ENCODE assay signal across 9 cellular contexts in the genomic region with DNA sequence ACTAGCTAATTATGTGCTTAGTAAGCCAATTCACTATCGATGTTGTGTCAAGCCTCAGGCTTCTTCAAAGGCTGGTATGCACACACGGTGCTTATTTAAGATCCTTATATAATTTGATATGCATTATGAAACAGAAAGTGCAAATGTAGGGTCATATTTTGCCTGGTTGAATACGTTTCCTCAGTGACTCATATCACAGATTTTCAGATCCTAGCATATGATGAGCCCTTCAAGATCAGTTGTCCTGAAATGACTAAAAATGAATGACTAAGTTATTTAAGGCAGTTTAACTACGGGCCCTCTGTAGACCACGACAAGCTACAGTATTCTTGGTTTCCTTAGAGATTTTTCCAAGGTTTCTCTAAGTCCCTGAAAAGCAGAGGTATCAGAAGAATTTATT.
DNase-seq lines count a peak whose midpoint lies in the region; ATAC-seq, FAIRE-seq and TF ChIP-seq lines count a peak whose summit lies in the region.
"Had no signal": no experiment of that assay in that cellular context is flagged by ENCODE, and none has a peak within 500 bp of the region (broad histone marks: within the 10 kb centered on the region; RNA-seq: fewer than 3 reads in every experiment).

No MANE protein-coding gene starts in this region.

- no peaks in the 10 kb centered on the region for H3K36me3 ChIP-seq in breast epithelium
- H3K36me3 ChIP-seq in kidney (ENCODE audit: control insufficient read depth in 1 of 2, insufficient read depth in 2 of 2, low read length in 2 of 2) = no peaks in the 10 kb centered on the region

- no peaks in the 10 kb centered on the region for H3K9me3 Mint-ChIP-seq in MCF 10A (ENCODE audit: unreplicated experiment)

- no peak for FAIRE-seq in kidney (lab: Jason Lieb, UNC)

- ATAC-seq in HG02970 (IDR thresholded peaks at IDR 0.05; ENCODE audit: low FRiP score, unreplicated experiment) (peak; percentile 98), SK-N-SH treated with all-trans-retinoic acid at 6 μM for 48 hours (peak; percentile 33; the same call in 2 of the 3 replicates)

- H3K27ac ChIP-seq in breast epithelium = no peak overlapping the region
- H3K27ac ChIP-seq in kidney (ENCODE audit: low read depth in 2 of 2, low read length in 2 of 2) = no peak overlapping the region

- H3K36me3 Mint-ChIP-seq in MCF 10A (ENCODE audit: insufficient read depth, unreplicated experiment) = no peaks in the 10 kb centered on the region

- H3K9ac ChIP-seq in kidney (ENCODE audit: low read length in 2 of 2) = no peak overlapping the region

- CTCF ChIA-PET in MCF 10A (lab: Yijun Ruan, JAX) = interaction anchor here (0.6 kb wide), 1 partner anchor 115 kb away, joined by 4 read pairs; no protein-coding TSS in a partner anchor

- no peak for TF ChIP-seq POLR2A in breast epithelium (IDR thresholded peaks at IDR 0.05)

- TF ChIP-seq CTCF in MCF 10A (IDR thresholded peaks at IDR 0.05; ENCODE audit: unreplicated experiment) = no peak
- no peak for TF ChIP-seq CTCF in breast epithelium (IDR thresholded peaks at IDR 0.05)
- TF ChIP-seq CTCF in kidney (IDR thresholded peaks at IDR 0.05; ENCODE audit: borderline replicate concordance, extremely low read depth, insufficient read depth) = no peak

- H3K27ac Mint-ChIP-seq in MCF 10A (ENCODE audit: low read depth, unreplicated experiment) = no peak overlapping the region

- H3K9me3 ChIP-seq in breast epithelium (no peaks in the 10 kb centered on the region), kidney (ENCODE audit: control insufficient read depth in 1 of 2, low read length in 2 of 2) (no peaks in the 10 kb centered on the region)

- no peaks in the 10 kb centered on the region for H3K27me3 Mint-ChIP-seq in MCF 10A (ENCODE audit: insufficient read depth, unreplicated experiment)

- H3K4me1 ChIP-seq in breast epithelium (no peaks in the 10 kb centered on the region), kidney (ENCODE audit: control insufficient read depth in 1 of 2, insufficient read depth in 1 of 2, low read depth in 1 of 2, low read length in 2 of 2) (peaks cover 0 to under 1% of the 10 kb centered on the region in 2 donors)

- POLR2A ChIA-PET in MCF 10A (lab: Yijun Ruan, JAX) = interaction anchor here (0.7 kb wide), 1 partner anchor 16 kb away, joined by 4 read pairs; no protein-coding TSS in a partner anchor

- intact Hi-C loops in MCF 10A (cut with micrococcal nuclease) (no loop called here), breast epithelium (cut with DNase I; ENCODE audit: low total_unique reads) (no loop called here), kidney (cut with DNase I) (no loop called here)

- peak; percentile 38 for DNase-seq in MCF 10A (ENCODE audit: unreplicated experiment)
- DNase-seq in breast epithelium (ENCODE audit: low spot score in 2 of 2) = no peak
- no peak for DNase-seq in effector CD4-positive, alpha-beta T cell
- no peak for DNase-seq in kidney
- DNase-seq in SW480 (ENCODE audit: low spot score) = no peak
- no peak for DNase-seq in NCI-H1092 (lab: John Stamatoyannopoulos, UW)
- DNase-seq: caudate nucleus had no signal

- H3K4me3 ChIP-seq in breast epithelium (no peak overlapping the region), kidney (ENCODE audit: low read length in 2 of 2) (no peak overlapping the region)

- no TSS peak for BruUV-seq in MCF 10A (replicated peaks; lab: Mats Ljungman, UMichigan)

- H3K4me1 Mint-ChIP-seq in MCF 10A (ENCODE audit: insufficient read depth, unreplicated experiment) = no peaks in the 10 kb centered on the region

- H3K4me3 Mint-ChIP-seq in MCF 10A (ENCODE audit: unreplicated experiment) = no peak overlapping the region

- no peaks in the 10 kb centered on the region for H3K27me3 ChIP-seq in breast epithelium

TF ChIP-seq in SK-N-SH treated with all-trans-retinoic acid at 6 μM for 48 hours, 23 proteins besides CTCF, POLR2A, EP300 and RAD21:
- TF ChIP-seq TOX (CRISPR knock-in tag; IDR thresholded peaks at IDR 0.05; ENCODE audit: borderline replicate concordance) (no peak), SNAI2 (CRISPR knock-in tag; IDR thresholded peaks at IDR 0.05) (no peak), OSR1 (CRISPR knock-in tag; IDR thresholded peaks at IDR 0.05) (no peak), RARB (CRISPR knock-in tag; IDR thresholded peaks at IDR 0.05) (no peak), ZFP30 (CRISPR knock-in tag; IDR thresholded peaks at IDR 0.05) (no peak), ISL1 (CRISPR knock-in tag; IDR thresholded peaks at IDR 0.05) (no peak), ZNF565 (CRISPR knock-in tag; conservative IDR thresholded peaks at IDR 0.05; ENCODE audit: low read depth) (no peak), PPARA (CRISPR knock-in tag; IDR thresholded peaks at IDR 0.05; ENCODE audit: borderline replicate concordance) (no peak), ZNF8 (CRISPR knock-in tag; IDR thresholded peaks at IDR 0.05) (no peak), ESRRG (CRISPR knock-in tag; IDR thresholded peaks at IDR 0.05) (no peak), ARNTL (CRISPR knock-in tag; IDR thresholded peaks at IDR 0.05; ENCODE audit: borderline replicate concordance, low read depth) (no peak), ZFP3 (CRISPR knock-in tag; IDR thresholded peaks at IDR 0.05) (no peak), CSDC2 (CRISPR knock-in tag; IDR thresholded peaks at IDR 0.05) (no peak), BACH2 (CRISPR knock-in tag; IDR thresholded peaks at IDR 0.05; ENCODE audit: borderline replicate concordance) (no peak)
- TF ChIP-seq, protein P1, sequence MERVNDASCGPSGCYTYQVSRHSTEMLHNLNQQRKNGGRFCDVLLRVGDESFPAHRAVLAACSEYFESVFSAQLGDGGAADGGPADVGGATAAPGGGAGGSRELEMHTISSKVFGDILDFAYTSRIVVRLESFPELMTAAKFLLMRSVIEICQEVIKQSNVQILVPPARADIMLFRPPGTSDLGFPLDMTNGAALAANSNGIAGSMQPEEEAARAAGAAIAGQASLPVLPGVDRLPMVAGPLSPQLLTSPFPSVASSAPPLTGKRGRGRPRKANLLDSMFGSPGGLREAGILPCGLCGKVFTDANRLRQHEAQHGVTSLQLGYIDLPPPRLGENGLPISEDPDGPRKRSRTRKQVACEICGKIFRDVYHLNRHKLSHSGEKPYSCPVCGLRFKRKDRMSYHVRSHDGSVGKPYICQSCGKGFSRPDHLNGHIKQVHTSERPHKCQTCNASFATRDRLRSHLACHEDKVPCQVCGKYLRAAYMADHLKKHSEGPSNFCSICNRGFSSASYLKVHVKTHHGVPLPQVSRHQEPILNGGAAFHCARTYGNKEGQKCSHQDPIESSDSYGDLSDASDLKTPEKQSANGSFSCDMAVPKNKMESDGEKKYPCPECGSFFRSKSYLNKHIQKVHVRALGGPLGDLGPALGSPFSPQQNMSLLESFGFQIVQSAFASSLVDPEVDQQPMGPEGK (CRISPR knock-in tag; IDR thresholded peaks at IDR 0.05; ENCODE audit: borderline replicate concordance) = no peak
- TF ChIP-seq, protein P2, sequence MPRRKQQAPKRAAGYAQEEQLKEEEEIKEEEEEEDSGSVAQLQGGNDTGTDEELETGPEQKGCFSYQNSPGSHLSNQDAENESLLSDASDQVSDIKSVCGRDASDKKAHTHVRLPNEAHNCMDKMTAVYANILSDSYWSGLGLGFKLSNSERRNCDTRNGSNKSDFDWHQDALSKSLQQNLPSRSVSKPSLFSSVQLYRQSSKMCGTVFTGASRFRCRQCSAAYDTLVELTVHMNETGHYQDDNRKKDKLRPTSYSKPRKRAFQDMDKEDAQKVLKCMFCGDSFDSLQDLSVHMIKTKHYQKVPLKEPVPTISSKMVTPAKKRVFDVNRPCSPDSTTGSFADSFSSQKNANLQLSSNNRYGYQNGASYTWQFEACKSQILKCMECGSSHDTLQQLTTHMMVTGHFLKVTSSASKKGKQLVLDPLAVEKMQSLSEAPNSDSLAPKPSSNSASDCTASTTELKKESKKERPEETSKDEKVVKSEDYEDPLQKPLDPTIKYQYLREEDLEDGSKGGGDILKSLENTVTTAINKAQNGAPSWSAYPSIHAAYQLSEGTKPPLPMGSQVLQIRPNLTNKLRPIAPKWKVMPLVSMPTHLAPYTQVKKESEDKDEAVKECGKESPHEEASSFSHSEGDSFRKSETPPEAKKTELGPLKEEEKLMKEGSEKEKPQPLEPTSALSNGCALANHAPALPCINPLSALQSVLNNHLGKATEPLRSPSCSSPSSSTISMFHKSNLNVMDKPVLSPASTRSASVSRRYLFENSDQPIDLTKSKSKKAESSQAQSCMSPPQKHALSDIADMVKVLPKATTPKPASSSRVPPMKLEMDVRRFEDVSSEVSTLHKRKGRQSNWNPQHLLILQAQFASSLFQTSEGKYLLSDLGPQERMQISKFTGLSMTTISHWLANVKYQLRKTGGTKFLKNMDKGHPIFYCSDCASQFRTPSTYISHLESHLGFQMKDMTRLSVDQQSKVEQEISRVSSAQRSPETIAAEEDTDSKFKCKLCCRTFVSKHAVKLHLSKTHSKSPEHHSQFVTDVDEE (CRISPR knock-in tag; IDR thresholded peaks at IDR 0.05) = no peak
- TF ChIP-seq, protein P3, sequence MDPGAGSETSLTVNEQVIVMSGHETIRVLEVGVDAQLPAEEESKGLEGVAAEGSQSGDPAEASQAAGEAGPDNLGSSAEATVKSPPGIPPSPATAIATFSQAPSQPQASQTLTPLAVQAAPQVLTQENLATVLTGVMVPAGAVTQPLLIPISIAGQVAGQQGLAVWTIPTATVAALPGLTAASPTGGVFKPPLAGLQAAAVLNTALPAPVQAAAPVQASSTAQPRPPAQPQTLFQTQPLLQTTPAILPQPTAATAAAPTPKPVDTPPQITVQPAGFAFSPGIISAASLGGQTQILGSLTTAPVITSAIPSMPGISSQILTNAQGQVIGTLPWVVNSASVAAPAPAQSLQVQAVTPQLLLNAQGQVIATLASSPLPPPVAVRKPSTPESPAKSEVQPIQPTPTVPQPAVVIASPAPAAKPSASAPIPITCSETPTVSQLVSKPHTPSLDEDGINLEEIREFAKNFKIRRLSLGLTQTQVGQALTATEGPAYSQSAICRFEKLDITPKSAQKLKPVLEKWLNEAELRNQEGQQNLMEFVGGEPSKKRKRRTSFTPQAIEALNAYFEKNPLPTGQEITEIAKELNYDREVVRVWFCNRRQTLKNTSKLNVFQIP (CRISPR knock-in tag; IDR thresholded peaks at IDR 0.05; ENCODE audit: borderline replicate concordance, low read depth) = no peak
- TF ChIP-seq, protein P4, sequence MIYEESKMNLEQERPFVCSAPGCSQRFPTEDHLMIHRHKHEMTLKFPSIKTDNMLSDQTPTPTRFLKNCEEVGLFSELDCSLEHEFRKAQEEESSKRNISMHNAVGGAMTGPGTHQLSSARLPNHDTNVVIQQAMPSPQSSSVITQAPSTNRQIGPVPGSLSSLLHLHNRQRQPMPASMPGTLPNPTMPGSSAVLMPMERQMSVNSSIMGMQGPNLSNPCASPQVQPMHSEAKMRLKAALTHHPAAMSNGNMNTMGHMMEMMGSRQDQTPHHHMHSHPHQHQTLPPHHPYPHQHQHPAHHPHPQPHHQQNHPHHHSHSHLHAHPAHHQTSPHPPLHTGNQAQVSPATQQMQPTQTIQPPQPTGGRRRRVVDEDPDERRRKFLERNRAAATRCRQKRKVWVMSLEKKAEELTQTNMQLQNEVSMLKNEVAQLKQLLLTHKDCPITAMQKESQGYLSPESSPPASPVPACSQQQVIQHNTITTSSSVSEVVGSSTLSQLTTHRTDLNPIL (CRISPR knock-in tag; IDR thresholded peaks at IDR 0.05; ENCODE audit: low read depth) = no peak
